Comparison of ENCODE assay signal across 20 cellular contexts in the genomic region with DNA sequence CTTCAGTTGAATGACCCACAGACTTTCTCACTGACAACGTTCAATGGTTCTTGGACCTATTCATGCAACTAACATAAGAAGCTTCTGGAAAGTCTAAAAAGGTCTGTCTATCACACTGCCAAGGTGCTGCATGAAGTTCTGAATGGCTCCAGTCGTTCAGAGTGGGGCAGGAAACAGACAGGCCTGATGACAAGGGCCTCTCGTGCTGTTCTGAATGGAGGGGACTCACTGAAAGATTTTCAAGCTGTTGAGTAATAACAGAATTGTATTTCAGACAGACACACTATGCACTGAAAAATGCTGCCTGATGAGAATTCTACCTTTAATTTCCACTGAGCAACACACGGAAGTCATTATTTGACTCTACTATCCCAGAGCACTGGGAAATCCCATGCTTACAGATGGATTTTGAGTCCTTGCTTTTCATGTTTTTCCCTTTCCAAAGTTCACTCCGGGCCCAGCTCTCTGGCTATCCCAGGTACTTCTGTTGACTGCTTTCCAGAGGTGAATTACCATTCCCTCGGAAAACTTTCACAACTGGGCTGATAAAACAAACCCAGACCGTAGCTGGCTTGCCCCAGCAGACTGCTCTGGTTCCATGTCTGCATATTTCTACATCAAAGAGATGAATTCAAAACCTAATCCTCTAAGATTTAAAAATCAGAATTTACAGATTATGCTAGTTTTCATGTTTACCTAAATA.
DNase-seq lines count a peak whose midpoint lies in the region; ATAC-seq, FAIRE-seq and TF ChIP-seq lines count a peak whose summit lies in the region.
"Had no signal": no experiment of that assay in that cellular context is flagged by ENCODE, and none has a peak within 500 bp of the region (broad histone marks: within the 10 kb centered on the region; RNA-seq: fewer than 3 reads in every experiment).

No MANE protein-coding gene starts in this region.

- no peaks in the 10 kb centered on the region for H3K27me3 Mint-ChIP-seq in activated CD4-positive, alpha-beta T cell treated with anti-CD3 and anti-CD28 coated beads, Interleukin-2, amount 10 ng/mL, durations not matched to agents 24 days and 14 days
- H3K27me3 Mint-ChIP-seq in T-helper 17 cell, result no peaks in the 10 kb centered on the region
- H3K27me3 Mint-ChIP-seq: naive B cell had no signal

- no peaks in the 10 kb centered on the region for H3K27me3 ChIP-seq in hepatocyte
- no peaks in the 10 kb centered on the region for H3K27me3 ChIP-seq in neutrophil
- H3K27me3 ChIP-seq in Karpas-422 (ENCODE audit: low read length), result no peaks in the 10 kb centered on the region
- H3K27me3 ChIP-seq: upper lobe of left lung had no signal

- 60% methylated on average over 7 of the region's 7 CpGs for WGBS in hepatocyte (ENCODE audit: low lambda C conversion rate, missing lambda C conversion rate)

- TF ChIP-seq CTCF in hepatocyte (IDR thresholded peaks at IDR 0.05; ENCODE audit: poor library complexity) (no peak), neutrophil (IDR thresholded peaks at IDR 0.05) (no peak)

- no peak overlapping the region for H3K4me3 ChIP-seq in hepatocyte
- H3K4me3 ChIP-seq in neutrophil (ENCODE audit: low read depth in 1 of 2, low read length in 1 of 2), result no peak overlapping the region
- no peak overlapping the region for H3K4me3 ChIP-seq in Karpas-422 (ENCODE audit: low read length)
- H3K4me3 ChIP-seq: A549, lung, psoas muscle, upper lobe of left lung had no signal

- H3K4me2 ChIP-seq in hepatocyte (peak overlapping the region; percentile 19), Karpas-422 (ENCODE audit: low read depth, low read length, poor library complexity, severe bottlenecking) (no peak overlapping the region)
- H3K4me2 ChIP-seq: A549 had no signal

- intact Hi-C loops in activated CD4-positive, alpha-beta T cell treated with anti-CD3 and anti-CD28 coated beads, Interleukin-2, amount 10 ng/mL, durations not matched to agents 24 days and 14 days (cut with micrococcal nuclease), result loop anchor here (2.0 to 5.0 kb wide), 2 partner anchors 33 to 303 kb away; a partner anchor contains a TSS

- no peak for DNase-seq in activated CD4-positive, alpha-beta T cell treated with anti-CD3 and anti-CD28 coated beads, Interleukin-2, amount 10 ng/mL, durations not matched to agents 24 days and 14 days
- no peak for DNase-seq in activated CD4-positive, alpha-beta T cell treated with anti-CD3 and anti-CD28 coated beads, Interleukin-2, amount 50 U/mL, for 4 hours
- no peak for DNase-seq in T-helper 17 cell
- peak; percentile 63 for DNase-seq in hepatocyte (ENCODE audit: low spot score)
- no peak for DNase-seq in Karpas-422
- DNase-seq in HPDE6-E6E7 (ENCODE audit: extremely low spot score), result no peak
- no peak for DNase-seq in GM19239 (ENCODE audit: insufficient read length, low spot score)
- DNase-seq: DMS79 treated with DMSO at 0.1 percent for 48 hours; endodermal cell; naive B cell; NCI-H1105 treated with DMSO at 0.1 percent for 48 hours; NCI-H69; psoas muscle; stimulated activated CD4-positive, alpha-beta T cell treated with anti-CD3 and anti-CD28 coated beads, Interleukin-12 subunit alpha, Interleukin-12 subunit beta, amount 100 ng/mL, for 4 hours; upper lobe of left lung had no signal

- H3K36me3 ChIP-seq in hepatocyte (replicated peaks; ENCODE audit: insufficient read depth, low read depth) (no peaks in the 10 kb centered on the region), neutrophil (peaks cover 22% of the 10 kb centered on the region), Karpas-422 (ENCODE audit: insufficient read depth, low read length) (no peaks in the 10 kb centered on the region)

- ATAC-seq in T-helper 17 cell, result no peak
- ATAC-seq: A549, psoas muscle, Right ventricle myocardium inferior had no signal

- peaks cover 64% of the 10 kb centered on the region for H3K4me1 Mint-ChIP-seq in activated CD4-positive, alpha-beta T cell treated with anti-CD3 and anti-CD28 coated beads, Interleukin-2, amount 10 ng/mL, durations not matched to agents 24 days and 14 days
- H3K4me1 Mint-ChIP-seq in T-helper 17 cell, result peaks cover 75% of the 10 kb centered on the region

- no peak for FAIRE-seq in GM19239 (lab: Jason Lieb, UNC)
- FAIRE-seq: A549 had no signal

- no peaks in the 10 kb centered on the region for H3K9me3 Mint-ChIP-seq in activated CD4-positive, alpha-beta T cell treated with anti-CD3 and anti-CD28 coated beads, Interleukin-2, amount 10 ng/mL, durations not matched to agents 24 days and 14 days
- H3K9me3 Mint-ChIP-seq: endodermal cell, naive B cell had no signal

- no peaks in the 10 kb centered on the region for H3K9me2 ChIP-seq in hepatocyte (replicated peaks; ENCODE audit: insufficient read depth)
- H3K9me2 ChIP-seq in Karpas-422 (replicated peaks; ENCODE audit: insufficient read depth, low read length), result no peaks in the 10 kb centered on the region

- no peaks in the 10 kb centered on the region for H3K9me3 ChIP-seq in T-helper 17 cell (ENCODE audit: control insufficient read depth, low read length, poor library complexity, severe bottlenecking)
- no peaks in the 10 kb centered on the region for H3K9me3 ChIP-seq in hepatocyte (ENCODE audit: low read depth)
- H3K9me3 ChIP-seq in neutrophil, result no peaks in the 10 kb centered on the region
- no peaks in the 10 kb centered on the region for H3K9me3 ChIP-seq in Karpas-422 (ENCODE audit: low read length)
- H3K9me3 ChIP-seq: A549, psoas muscle, upper lobe of left lung had no signal

- no peak overlapping the region for H3K9ac ChIP-seq in Karpas-422 (ENCODE audit: low read length)

- H3K27ac ChIP-seq in hepatocyte (peak overlapping the region; percentile 72), neutrophil (peak overlapping the region; percentile 95), Karpas-422 (ENCODE audit: low read length) (no peak overlapping the region)
- H3K27ac ChIP-seq: C4-2B, psoas muscle had no signal

- peaks cover 20% of the 10 kb centered on the region for H3K4me1 ChIP-seq in hepatocyte (ENCODE audit: insufficient read depth)
- peaks cover 35 to 49% of the 10 kb centered on the region in 2 experiments for H3K4me1 ChIP-seq in neutrophil (ENCODE audit: control insufficient read depth in 1 of 2, insufficient read depth in 1 of 2, low read depth in 1 of 2, low read length in 1 of 2)
- no peaks in the 10 kb centered on the region for H3K4me1 ChIP-seq in Karpas-422 (ENCODE audit: low read length)
- H3K4me1 ChIP-seq: psoas muscle had no signal

- H4K20me1 ChIP-seq in hepatocyte (ENCODE audit: insufficient read depth, poor library complexity, severe bottlenecking), result no peaks in the 10 kb centered on the region
- H4K20me1 ChIP-seq in Karpas-422 (ENCODE audit: insufficient read depth, low read depth, low read length), result no peaks in the 10 kb centered on the region

- peak overlapping the region; percentile 26 for H3K27ac Mint-ChIP-seq in activated CD4-positive, alpha-beta T cell treated with anti-CD3 and anti-CD28 coated beads, Interleukin-2, amount 10 ng/mL, durations not matched to agents 24 days and 14 days
- H3K27ac Mint-ChIP-seq in T-helper 17 cell, result peak overlapping the region; percentile 92
- H3K27ac Mint-ChIP-seq: endodermal cell had no signal

- H3K4me3 Mint-ChIP-seq in activated CD4-positive, alpha-beta T cell treated with anti-CD3 and anti-CD28 coated beads, Interleukin-2, amount 10 ng/mL, durations not matched to agents 24 days and 14 days, result no peak overlapping the region
- no peak overlapping the region for H3K4me3 Mint-ChIP-seq in T-helper 17 cell
- H3K4me3 Mint-ChIP-seq: endodermal cell, naive B cell had no signal

- no peak overlapping the region for H2AFZ ChIP-seq in hepatocyte
- no peak overlapping the region for H2AFZ ChIP-seq in Karpas-422 (ENCODE audit: low read length)

- peaks cover 61% of the 10 kb centered on the region for H3K36me3 Mint-ChIP-seq in activated CD4-positive, alpha-beta T cell treated with anti-CD3 and anti-CD28 coated beads, Interleukin-2, amount 10 ng/mL, durations not matched to agents 24 days and 14 days (ENCODE audit: low read depth)
- H3K36me3 Mint-ChIP-seq in T-helper 17 cell (ENCODE audit: low read depth), result peaks cover 8% of the 10 kb centered on the region

- H3K79me2 ChIP-seq in hepatocyte (peaks cover 79% of the 10 kb centered on the region), Karpas-422 (ENCODE audit: low read length) (peaks cover 84% of the 10 kb centered on the region)
